Comparison of ENCODE assay signal across 11 cellular contexts in genomic region chr3:23071758-23072157, GRCh38.
DNase-seq lines count a peak whose midpoint lies in the region; ATAC-seq and FAIRE-seq lines count a peak whose summit lies in the region.
"Had no signal": no experiment of that assay in that cellular context is flagged by ENCODE, and none has a peak within 500 bp of the region (broad histone marks: within the 10 kb centered on the region; RNA-seq: fewer than 3 reads in every experiment).

No MANE protein-coding gene starts in this region.

- no peak overlapping the region for H3K27ac ChIP-seq in naive thymus-derived CD4-positive, alpha-beta T cell (ENCODE audit: low read depth, low read length)
- H3K27ac ChIP-seq: SK-N-MC had no signal

- DNase-seq in NOMO-1 (lab: John Stamatoyannopoulos, UW; ENCODE audit: unreplicated experiment in 2 of 2) (peak; percentile 68 to 71), urothelium cell line (ENCODE audit: low spot score) (no peak), HT-29 (ENCODE audit: low spot score) (no peak), NCI-H526 (lab: John Stamatoyannopoulos, UW) (no peak), SK-N-DZ (ENCODE audit: low spot score) (no peak)
- no peak for DNase-seq in naive thymus-derived CD4-positive, alpha-beta T cell
- DNase-seq: Karpas-422 had no signal

- no peaks in the 10 kb centered on the region for H3K4me1 ChIP-seq in naive thymus-derived CD4-positive, alpha-beta T cell (ENCODE audit: control insufficient read depth in 2 of 2, insufficient read depth in 2 of 2, low read length in 2 of 2)

- peaks cover 0 to 9% (median 7%) of the 10 kb centered on the region in 5 donors for H3K27me3 Mint-ChIP-seq in naive thymus-derived CD4-positive, alpha-beta T cell

- POLR2A ChIA-PET in naive thymus-derived CD4-positive, alpha-beta T cell (lab: Charles Lee) = no interaction called here

- H3K4me3 ChIP-seq in naive thymus-derived CD4-positive, alpha-beta T cell (ENCODE audit: low read length) = no peak overlapping the region
- H3K4me3 ChIP-seq: SK-N-MC had no signal

- H3K4me3 Mint-ChIP-seq in naive thymus-derived CD4-positive, alpha-beta T cell = no peak overlapping the region

- FAIRE-seq in urothelium cell line (lab: Jason Lieb, UNC) = no peak

- no peaks in the 10 kb centered on the region for H3K27me3 ChIP-seq in naive thymus-derived CD4-positive, alpha-beta T cell (ENCODE audit: control insufficient read depth in 2 of 2, insufficient read depth in 2 of 2, low read length in 2 of 2)

- no peaks in the 10 kb centered on the region for H3K36me3 ChIP-seq in naive thymus-derived CD4-positive, alpha-beta T cell (ENCODE audit: control insufficient read depth in 2 of 3, insufficient read depth in 3 of 3, low read length in 3 of 3)

- H3K27ac Mint-ChIP-seq in naive thymus-derived CD4-positive, alpha-beta T cell = no peak overlapping the region
- H3K27ac Mint-ChIP-seq: activated T-helper 2 cell treated with anti-CD3 and anti-CD28 coated beads, Interferon-gamma antibody, Interleukin-2, Interleukin-4, amounts not matched to agents 10 μg/mL and 5 μg/mL and 100 μg/mL, durations not matched to agents 14 hours and 24 hours and 36 hours had no signal

- CTCF ChIA-PET in naive thymus-derived CD4-positive, alpha-beta T cell (lab: Charles Lee) = no interaction called here

- intact Hi-C loops in naive thymus-derived CD4-positive, alpha-beta T cell (cut with micrococcal nuclease) = no loop called here

- ATAC-seq in GM18873 (IDR thresholded peaks at IDR 0.05; ENCODE audit: low FRiP score, unreplicated experiment) (peak; percentile 39), HG02798 (IDR thresholded peaks at IDR 0.05; ENCODE audit: poor library complexity, unreplicated experiment) (peak; percentile 65)
- peak; percentile 88 for ATAC-seq in naive thymus-derived CD4-positive, alpha-beta T cell

- peaks cover 0 to 1% (median 0%) of the 10 kb centered on the region in 11 donors for H3K9me3 Mint-ChIP-seq in naive thymus-derived CD4-positive, alpha-beta T cell
- H3K9me3 Mint-ChIP-seq: activated T-helper 2 cell treated with anti-CD3 and anti-CD28 coated beads, Interferon-gamma antibody, Interleukin-2, Interleukin-4, amounts not matched to agents 10 μg/mL and 5 μg/mL and 100 μg/mL, durations not matched to agents 14 hours and 24 hours and 36 hours had no signal

- H3K9me3 ChIP-seq in naive thymus-derived CD4-positive, alpha-beta T cell (ENCODE audit: control insufficient read depth in 2 of 3, low read length in 3 of 3) = no peaks in the 10 kb centered on the region

- no peaks in the 10 kb centered on the region for H3K4me1 Mint-ChIP-seq in naive thymus-derived CD4-positive, alpha-beta T cell

- no peaks in the 10 kb centered on the region for H3K36me3 Mint-ChIP-seq in naive thymus-derived CD4-positive, alpha-beta T cell

Comparison
In these comparisons a context has a peak if more than half of its experiments do, and no peak if none do; other contexts are left out.
1. DNase-seq: peak in NOMO-1 (2 of 2); none in naive thymus-derived CD4-positive, alpha-beta T cell (0 of 9), urothelium cell line (single experiment), HT-29 (single experiment), NCI-H526 (0 of 2) and SK-N-DZ (single experiment).
2. Peak in every context shown above with its lines, with median percentiles within 50 percentile points of each other: ATAC-seq.